ENCODE assay signal across 26 cellular contexts in genomic region chr20:17785007-17785406, GRCh38.
A peak's percentile ranks its signal among the peaks of the same experiment; 100 is the strongest.
DNase-seq lines count a peak whose midpoint lies in the region; ATAC-seq, FAIRE-seq and TF ChIP-seq lines count a peak whose summit lies in the region.
"Had no signal": no experiment of that assay in that cellular context is flagged by ENCODE, and none has a peak within 500 bp of the region (broad histone marks: within the 10 kb centered on the region; RNA-seq: fewer than 3 reads in every experiment).

No MANE protein-coding gene starts in this region.

- H3K4me3 ChIP-seq in body of pancreas (no peak overlapping the region), lower lobe of right lung (no peak overlapping the region), kidney (ENCODE audit: low read length in 2 of 2) (no peak overlapping the region)
- H3K4me3 ChIP-seq: A549; BLaER1 treated with 17β-estradiol and CSF1 and Interleukin-3, amounts not matched to agents 10 nM and 100 nM; GM12878 had no signal

- intact Hi-C loops in body of pancreas (cut with DNase I), result no loop called here
- intact Hi-C loops in lower lobe of right lung (cut with DNase I), result no loop called here
- intact Hi-C loops in kidney (cut with DNase I), result no loop called here

- H3K9ac ChIP-seq in kidney (ENCODE audit: low read length in 2 of 2), result no peak overlapping the region
- H3K9ac ChIP-seq: BLaER1 treated with 17β-estradiol and CSF1 and Interleukin-3, amounts not matched to agents 10 nM and 100 nM had no signal

- H3K4me3 Mint-ChIP-seq in nephron, result no peak overlapping the region
- H3K4me3 Mint-ChIP-seq in osteocyte (ENCODE audit: unreplicated experiment), result no peak overlapping the region
- H3K4me3 Mint-ChIP-seq: B cell; CD4-positive, alpha-beta T cell; CD8-positive, alpha-beta T cell had no signal

- H3K4me1 ChIP-seq in body of pancreas (no peaks in the 10 kb centered on the region), lower lobe of right lung (peaks cover 9% of the 10 kb centered on the region), kidney (ENCODE audit: control insufficient read depth in 1 of 2, insufficient read depth in 1 of 2, low read depth in 1 of 2, low read length in 2 of 2) (no peaks in the 10 kb centered on the region)
- H3K4me1 ChIP-seq: A549 had no signal

- H3K9me3 ChIP-seq in body of pancreas (no peaks in the 10 kb centered on the region), lower lobe of right lung (no peaks in the 10 kb centered on the region), kidney (ENCODE audit: control insufficient read depth in 1 of 2, low read length in 2 of 2) (no peaks in the 10 kb centered on the region)
- H3K9me3 ChIP-seq: A549 had no signal

- DNase-seq in NCI-H2029 (lab: John Stamatoyannopoulos, UW) (peak; percentile 48), body of pancreas (no peak), lower lobe of right lung (no peak), osteocyte (ENCODE audit: extremely low spot score, unreplicated experiment) (no peak), kidney (no peak), COLO668 (lab: John Stamatoyannopoulos, UW; ENCODE audit: unreplicated experiment) (no peak)
- DNase-seq in activated naive CD4-positive, alpha-beta T cell treated with anti-CD3 and anti-CD28 coated beads, Interleukin-2, amount 50 U/mL, for 16 hours, result no peak
- DNase-seq: AML-193; CD4-positive, alpha-beta T cell; CD8-positive, alpha-beta T cell; COR-L47; DMS 273 treated with DMSO at 0.1 percent for 48 hours; DMS153; DMS53; DMS79; DND-41; EL; GDM1 had no signal

- H3K4me1 Mint-ChIP-seq in nephron (peaks cover 25% of the 10 kb centered on the region), osteocyte (ENCODE audit: unreplicated experiment) (peaks cover 29% of the 10 kb centered on the region)

- H3K36me3 ChIP-seq in body of pancreas (replicated peaks in 1 of 2; ENCODE audit: insufficient read depth in 1 of 2, low read depth in 2 of 2) (no peaks in the 10 kb centered on the region), lower lobe of right lung (no peaks in the 10 kb centered on the region), kidney (ENCODE audit: control insufficient read depth in 1 of 2, insufficient read depth in 2 of 2, low read length in 2 of 2) (no peaks in the 10 kb centered on the region)
- H3K36me3 ChIP-seq: BLaER1 treated with 17β-estradiol and CSF1 and Interleukin-3, amounts not matched to agents 10 nM and 100 nM had no signal

- H3K27me3 Mint-ChIP-seq in nephron (ENCODE audit: low read depth), result peaks cover 16% of the 10 kb centered on the region
- no peaks in the 10 kb centered on the region for H3K27me3 Mint-ChIP-seq in osteocyte (ENCODE audit: unreplicated experiment)
- H3K27me3 Mint-ChIP-seq: CD4-positive, alpha-beta T cell had no signal

- no peak for FAIRE-seq in kidney (lab: Jason Lieb, UNC)
- FAIRE-seq: A549, GM12878, GM18507 had no signal

- TF ChIP-seq CTCF in body of pancreas (IDR thresholded peaks at IDR 0.05), result no peak
- no peak for TF ChIP-seq CTCF in lower lobe of right lung (IDR thresholded peaks at IDR 0.05)
- TF ChIP-seq CTCF in nephron (IDR thresholded peaks at IDR 0.05; ENCODE audit: unreplicated experiment in 3 of 3), result no peak
- TF ChIP-seq CTCF in osteocyte (IDR thresholded peaks at IDR 0.05), result no peak
- no peak for TF ChIP-seq CTCF in kidney (IDR thresholded peaks at IDR 0.05; ENCODE audit: borderline replicate concordance, extremely low read depth, insufficient read depth)

- H3K27ac ChIP-seq in body of pancreas (no peak overlapping the region), lower lobe of right lung (no peak overlapping the region), kidney (ENCODE audit: low read depth in 2 of 2, low read length in 2 of 2) (no peak overlapping the region)
- H3K27ac ChIP-seq: 22Rv1; A549; BLaER1 treated with 17β-estradiol and CSF1 and Interleukin-3, amounts not matched to agents 10 nM and 100 nM; C4-2B had no signal

- peaks cover 4% of the 10 kb centered on the region for H3K9me3 Mint-ChIP-seq in nephron
- no peaks in the 10 kb centered on the region for H3K9me3 Mint-ChIP-seq in osteocyte (ENCODE audit: unreplicated experiment)
- H3K9me3 Mint-ChIP-seq: CD8-positive, alpha-beta T cell had no signal

- H3K36me3 Mint-ChIP-seq in nephron (ENCODE audit: low read depth) (peaks cover 4% of the 10 kb centered on the region), osteocyte (ENCODE audit: unreplicated experiment) (no peaks in the 10 kb centered on the region)
- H3K36me3 Mint-ChIP-seq: CD8-positive, alpha-beta T cell had no signal

- ATAC-seq in body of pancreas, result peak; percentile 25
- ATAC-seq in lower lobe of right lung, result peak; percentile 70 to 77
- ATAC-seq: A549; CD8-positive, alpha-beta T cell; GM12878 had no signal

- H3K27ac Mint-ChIP-seq in nephron (peak overlapping the region in 2 of 3 experiments; percentile 32 to 49), osteocyte (ENCODE audit: unreplicated experiment) (no peak overlapping the region)
- H3K27ac Mint-ChIP-seq: B cell; CD4-positive, alpha-beta T cell; CD8-positive, alpha-beta T cell had no signal

- WGBS in body of pancreas, 2 donors, result 62 to 78% methylated on average over 5 of the region's 5 CpGs

- no peak for TF ChIP-seq POLR2A in body of pancreas (IDR thresholded peaks at IDR 0.05)

- H3K27me3 ChIP-seq in body of pancreas (no peaks in the 10 kb centered on the region), lower lobe of right lung (ENCODE audit: low read depth) (no peaks in the 10 kb centered on the region)
- H3K27me3 ChIP-seq: BLaER1 treated with 17β-estradiol and CSF1 and Interleukin-3, amounts not matched to agents 10 nM and 100 nM had no signal
